ENCODE assay signal across 12 cellular contexts in genomic region chr2:197195591-197195990, GRCh38.
A peak's percentile ranks its signal among the peaks of the same experiment; 100 is the strongest.
DNase-seq lines count a peak whose midpoint lies in the region; ATAC-seq and TF ChIP-seq lines count a peak whose summit lies in the region.
"Had no signal": no experiment of that assay in that cellular context is flagged by ENCODE, and none has a peak within 500 bp of the region (broad histone marks: within the 10 kb centered on the region; RNA-seq: fewer than 3 reads in every experiment).

No MANE protein-coding gene starts in this region.

- H3K4me1 ChIP-seq in left ventricle myocardium inferior (peaks cover 47% of the 10 kb centered on the region), right cardiac atrium (ENCODE audit: control insufficient read depth, insufficient read depth, low read length) (peaks cover 5% of the 10 kb centered on the region), aorta (ENCODE audit: control insufficient read depth in 1 of 2, insufficient read depth in 2 of 2, low read length in 2 of 2) (peaks cover 6 to 7% of the 10 kb centered on the region in 2 donors)

- H3K9me3 Mint-ChIP-seq in brain = no peaks in the 10 kb centered on the region
- H3K9me3 Mint-ChIP-seq in naive thymus-derived CD8-positive, alpha-beta T cell = no peaks in the 10 kb centered on the region
- no peaks in the 10 kb centered on the region for H3K9me3 Mint-ChIP-seq in Calu3 (ENCODE audit: low read depth, unreplicated experiment)

- intact Hi-C loops in left ventricle myocardium inferior (cut with micrococcal nuclease) = loop anchor here (10.0 kb wide), 1 partner anchor 179 kb away; no protein-coding TSS in a partner anchor
- intact Hi-C loops in right cardiac atrium (cut with DNase I) = loop anchor here in 1 of 4 donors (10.0 kb wide), 1 partner anchor 179 kb away; no protein-coding TSS in a partner anchor
- intact Hi-C loops in aorta (cut with DNase I) = loop anchor here in 1 of 2 donors (5.0 kb wide), 1 partner anchor 38 kb away; no protein-coding TSS in a partner anchor
- intact Hi-C loops in Calu3 (cut with micrococcal nuclease; ENCODE audit: unreplicated experiment) = no loop called here

- peak overlapping the region in 2 of 5 experiments; percentile 29 to 55 for H3K4me3 Mint-ChIP-seq in brain
- peak overlapping the region; percentile 86 to 98 (median 94) for H3K4me3 Mint-ChIP-seq in naive thymus-derived CD8-positive, alpha-beta T cell
- H3K4me3 Mint-ChIP-seq in Calu3 (ENCODE audit: low read depth, unreplicated experiment) = no peak overlapping the region

- no peak overlapping the region for H3K4me3 ChIP-seq in left ventricle myocardium inferior
- no peak overlapping the region for H3K4me3 ChIP-seq in right cardiac atrium (ENCODE audit: low read length)
- peak overlapping the region in 1 of 2 donors; percentile 18 for H3K4me3 ChIP-seq in aorta (ENCODE audit: low read length in 2 of 2)
- H3K4me3 ChIP-seq: SK-N-MC had no signal

- DNase-seq in left ventricle myocardium inferior (no peak), right cardiac atrium (no peak), aorta (no peak), Calu3 (no peak), NCI-H1092 treated with DMSO at 0.1 percent for 48 hours (lab: John Stamatoyannopoulos, UW) (no peak), NCI-H2029 (lab: John Stamatoyannopoulos, UW) (no peak)
- peak in 2 of 10 donors; percentile 39 to 42 for DNase-seq in naive thymus-derived CD8-positive, alpha-beta T cell
- DNase-seq: activated CD4-positive, alpha-beta T cell treated with anti-CD3 and anti-CD28 coated beads, Interleukin-2, amount 50 U/mL, for 1 hour; NCI-H1105 treated with DMSO at 0.1 percent for 48 hours; NCI-H526 treated with DMSO at 0.1 percent for 48 hours had no signal

- 25% methylated on average over 3 of the region's 3 CpGs for WGBS in right cardiac atrium
- WGBS in aorta, 2 donors = 2 to 5% methylated on average over 3 of the region's 3 CpGs

- CTCF ChIA-PET in Calu3 (lab: Charles Lee) = no interaction called here

- H3K27me3 ChIP-seq in left ventricle myocardium inferior (ENCODE audit: low read depth) (no peaks in the 10 kb centered on the region), right cardiac atrium (ENCODE audit: control insufficient read depth, insufficient read depth) (no peaks in the 10 kb centered on the region), aorta (ENCODE audit: control insufficient read depth in 1 of 2, insufficient read depth in 2 of 2, low read length in 1 of 2) (no peaks in the 10 kb centered on the region)

- H3K27ac ChIP-seq in left ventricle myocardium inferior (replicated peaks) = peak overlapping the region; percentile 1
- H3K27ac ChIP-seq in right cardiac atrium (ENCODE audit: low read length) = no peak overlapping the region
- H3K27ac ChIP-seq in aorta (ENCODE audit: low read depth in 1 of 2, low read length in 2 of 2) = peak overlapping the region in 1 of 2 donors; percentile 47
- H3K27ac ChIP-seq: SK-N-MC had no signal

- POLR2A ChIA-PET in naive thymus-derived CD8-positive, alpha-beta T cell (lab: Charles Lee) = interaction anchor here (0.8 to 24.4 kb wide), 9 partner anchors 8 to 128 kb away, joined by 3 to 582 read pairs (median 5); partner anchors contain the start of gene ANKRD44

- ATAC-seq in right cardiac atrium (no peak), aorta (ENCODE audit: low FRiP score) (peak; percentile 51)
- no peak for ATAC-seq in naive thymus-derived CD8-positive, alpha-beta T cell

- H3K27me3 Mint-ChIP-seq in brain = no peaks in the 10 kb centered on the region
- peaks cover 0 to 2% (median 0%) of the 10 kb centered on the region in 5 donors for H3K27me3 Mint-ChIP-seq in naive thymus-derived CD8-positive, alpha-beta T cell
- H3K27me3 Mint-ChIP-seq in Calu3 (ENCODE audit: unreplicated experiment) = no peaks in the 10 kb centered on the region

- H3K27ac Mint-ChIP-seq in brain (peak overlapping the region in 4 of 5 experiments; percentile 46 to 90 (median 54)), Calu3 (ENCODE audit: unreplicated experiment) (no peak overlapping the region)
- peak overlapping the region; percentile 96 to 100 (median 98) for H3K27ac Mint-ChIP-seq in naive thymus-derived CD8-positive, alpha-beta T cell

- peaks cover 37% of the 10 kb centered on the region for H3K4me1 Mint-ChIP-seq in brain
- peaks cover 36 to 93% (median 85%) of the 10 kb centered on the region in 4 donors for H3K4me1 Mint-ChIP-seq in naive thymus-derived CD8-positive, alpha-beta T cell
- H3K4me1 Mint-ChIP-seq in Calu3 (ENCODE audit: low read depth, unreplicated experiment) = peaks cover 9% of the 10 kb centered on the region

- H3K36me3 Mint-ChIP-seq in brain (no peaks in the 10 kb centered on the region), Calu3 (ENCODE audit: insufficient read depth, unreplicated experiment) (no peaks in the 10 kb centered on the region)
- peaks cover 0 to 16% (median 8%) of the 10 kb centered on the region in 3 donors for H3K36me3 Mint-ChIP-seq in naive thymus-derived CD8-positive, alpha-beta T cell

- no peaks in the 10 kb centered on the region for H3K36me3 ChIP-seq in left ventricle myocardium inferior
- no peaks in the 10 kb centered on the region for H3K36me3 ChIP-seq in aorta (ENCODE audit: control insufficient read depth in 1 of 2, insufficient read depth in 2 of 2, low read length in 1 of 2)

- BruUV-seq in Calu3 (replicated peaks; lab: Mats Ljungman, UMichigan) = no TSS peak

- H3K9me3 ChIP-seq in left ventricle myocardium inferior (replicated peaks) = no peaks in the 10 kb centered on the region
- no peaks in the 10 kb centered on the region for H3K9me3 ChIP-seq in right cardiac atrium (ENCODE audit: control insufficient read depth, low read length)
- no peaks in the 10 kb centered on the region for H3K9me3 ChIP-seq in aorta (ENCODE audit: control insufficient read depth, low read length)

- TF ChIP-seq CTCF in left ventricle myocardium inferior (IDR thresholded peaks at IDR 0.05; ENCODE audit: borderline replicate concordance) (no peak), brain (conservative IDR thresholded peaks at IDR 0.05) (no peak), Calu3 (IDR thresholded peaks at IDR 0.05; ENCODE audit: unreplicated experiment) (no peak)
